10 cellular contexts compared by ENCODE assay signal in genomic region chr6:111844376-111844775, GRCh38. TPM values are rescaled to one million over a fixed set of nuclear protein-coding genes. Genes with fewer than 3 reads are reported as not detected.
DNase-seq lines count a peak whose midpoint lies in the region; ATAC-seq and TF ChIP-seq lines count a peak whose summit lies in the region.
"Had no signal": no experiment of that assay in that cellular context is flagged by ENCODE, and none has a peak within 500 bp of the region (broad histone marks: within the 10 kb centered on the region; RNA-seq: fewer than 3 reads in every experiment).

No MANE protein-coding gene starts in this region.

- no peaks in the 10 kb centered on the region for H3K27me3 Mint-ChIP-seq in activated naive CD4-positive, alpha-beta T cell treated with anti-CD3 and anti-CD28 coated beads, Interleukin-2, amount 10 ng/mL, durations not matched to agents 7 days and 5 days
- no peaks in the 10 kb centered on the region for H3K27me3 Mint-ChIP-seq in stimulated activated naive B cell treated with anti-CD40 and anti-IgM and Interleukin-4, amounts not matched to agents 10 μg/mL and 1 μg/mL and 100 μg/mL, for 72 hours

- TF ChIP-seq EP300 in transverse colon (IDR thresholded peaks at IDR 0.05; ENCODE audit: low read depth) = no peak

- H3K27ac Mint-ChIP-seq in activated naive CD4-positive, alpha-beta T cell treated with anti-CD3 and anti-CD28 coated beads, Interleukin-2, amount 10 ng/mL, durations not matched to agents 7 days and 5 days = no peak overlapping the region
- H3K27ac Mint-ChIP-seq in stimulated activated naive B cell treated with anti-CD40 and anti-IgM and Interleukin-4, amounts not matched to agents 10 μg/mL and 1 μg/mL and 100 μg/mL, for 72 hours = peak overlapping the region; percentile 91

- in situ Hi-C loops in transverse colon (cut with MboI; ENCODE audit: low pct_ligation_motif_present in 1 of 4, low pct_unique_long_range_greater_than_20kb in 1 of 4, low sequenced_read_pairs in 3 of 4) = no loop called here

- H3K9me3 Mint-ChIP-seq in activated naive CD4-positive, alpha-beta T cell treated with anti-CD3 and anti-CD28 coated beads, Interleukin-2, amount 10 ng/mL, durations not matched to agents 7 days and 5 days = no peaks in the 10 kb centered on the region
- H3K9me3 Mint-ChIP-seq in stimulated activated naive B cell treated with anti-CD40 and anti-IgM and Interleukin-4, amounts not matched to agents 10 μg/mL and 1 μg/mL and 100 μg/mL, for 72 hours = no peaks in the 10 kb centered on the region

- TF ChIP-seq CTCF in transverse colon (IDR thresholded peaks at IDR 0.05) = no peak

- peak overlapping the region; percentile 21 for H3K9ac ChIP-seq in SK-N-MC (ENCODE audit: insufficient read length)

- H3K4me3 ChIP-seq in SK-N-MC (no peak overlapping the region), transverse colon (no peak overlapping the region)

- H3K36me3 ChIP-seq in SK-N-MC (ENCODE audit: insufficient read depth, low read length) (peaks cover 8% of the 10 kb centered on the region), transverse colon (no peaks in the 10 kb centered on the region)

- WGBS in transverse colon (ENCODE audit: low coverage in 1 of 2), 2 donors = 63 to 69% methylated on average over 3 to 4 of the region's 4 CpGs

- no peak for TF ChIP-seq POLR2A in transverse colon (IDR thresholded peaks at IDR 0.05)

- H3K4me1 ChIP-seq in transverse colon = peaks cover 0 to 43% (median 3%) of the 10 kb centered on the region in 4 donors

- peak; percentile 47 for ATAC-seq in HG02763 (IDR thresholded peaks at IDR 0.05; ENCODE audit: unreplicated experiment)
- peak; percentile 17 to 19 for ATAC-seq in stimulated activated naive B cell treated with anti-CD40 and anti-IgM and Interleukin-4, amounts not matched to agents 10 μg/mL and 1 μg/mL and 100 μg/mL, for 72 hours (replicated peaks)

- H3K9me3 ChIP-seq in SK-N-MC (ENCODE audit: low read depth, low read length) (no peaks in the 10 kb centered on the region), transverse colon (no peaks in the 10 kb centered on the region)
- H3K9me3 ChIP-seq: BE2C had no signal

- CTCF ChIA-PET in activated naive CD4-positive, alpha-beta T cell treated with anti-CD3 and anti-CD28 coated beads, Interleukin-2, amount 10 ng/mL, durations not matched to agents 7 days and 5 days (lab: Charles Lee) = interaction anchor here (0.9 to 2.3 kb wide), 15 partner anchors 9 to 185 kb away, joined by 3 to 9 read pairs (median 4); partner anchors contain the start of gene FYN

- intact Hi-C loops in transverse colon (cut with DNase I; ENCODE audit: low total_unique reads) = no loop called here

- peaks cover 5% of the 10 kb centered on the region for H3K4me1 Mint-ChIP-seq in activated naive CD4-positive, alpha-beta T cell treated with anti-CD3 and anti-CD28 coated beads, Interleukin-2, amount 10 ng/mL, durations not matched to agents 7 days and 5 days
- H3K4me1 Mint-ChIP-seq in stimulated activated naive B cell treated with anti-CD40 and anti-IgM and Interleukin-4, amounts not matched to agents 10 μg/mL and 1 μg/mL and 100 μg/mL, for 72 hours = peaks cover 4 to 42% of the 10 kb centered on the region in 2 donors

- no peaks in the 10 kb centered on the region for H3K27me3 ChIP-seq in transverse colon
- H3K27me3 ChIP-seq: BE2C had no signal

- peak overlapping the region; percentile 54 for H3K4me3 Mint-ChIP-seq in activated naive CD4-positive, alpha-beta T cell treated with anti-CD3 and anti-CD28 coated beads, Interleukin-2, amount 10 ng/mL, durations not matched to agents 7 days and 5 days
- peak overlapping the region; percentile 51 to 70 for H3K4me3 Mint-ChIP-seq in stimulated activated naive B cell treated with anti-CD40 and anti-IgM and Interleukin-4, amounts not matched to agents 10 μg/mL and 1 μg/mL and 100 μg/mL, for 72 hours

- H3K27ac ChIP-seq in SK-N-MC (0 out of 2 replicates have a peak overlapping the region, but pooled peaks have one; percentile 28), transverse colon (peak overlapping the region in 2 of 4 donors; percentile 14 to 56)
- H3K27ac ChIP-seq: epithelial cell of prostate had no signal

- peaks cover 37% of the 10 kb centered on the region for H3K36me3 Mint-ChIP-seq in activated naive CD4-positive, alpha-beta T cell treated with anti-CD3 and anti-CD28 coated beads, Interleukin-2, amount 10 ng/mL, durations not matched to agents 7 days and 5 days
- peaks cover 11 to 12% of the 10 kb centered on the region in 2 donors for H3K36me3 Mint-ChIP-seq in stimulated activated naive B cell treated with anti-CD40 and anti-IgM and Interleukin-4, amounts not matched to agents 10 μg/mL and 1 μg/mL and 100 μg/mL, for 72 hours

- peak; percentile 29 for DNase-seq in activated naive CD4-positive, alpha-beta T cell treated with anti-CD3 and anti-CD28 coated beads, Interleukin-2, amount 10 ng/mL, durations not matched to agents 7 days and 5 days
- no peak for DNase-seq in activated naive CD4-positive, alpha-beta T cell treated with anti-CD3 and anti-CD28 coated beads, Interleukin-2, amount 50 U/mL, for 16 hours
- DNase-seq in SK-N-MC (ENCODE audit: low read depth, low spot score) (no peak), transverse colon (no peak), NCI-H446 (lab: John Stamatoyannopoulos, UW) (no peak)
- no peak for DNase-seq in stimulated activated naive B cell treated with anti-CD40 and anti-IgM and Interleukin-4, amounts not matched to agents 10 μg/mL and 1 μg/mL and 100 μg/mL, for 72 hours
- no peak for DNase-seq in NK-92 treated with Interleukin-12 subunit alpha and Interleukin-12 subunit beta, amount 100 ng/mL, for 24 hours (lab: John Stamatoyannopoulos, UW)
- DNase-seq: BE2C had no signal

RNA-seq across cellular contexts. Expression of gene FYN, which starts 28.9 kb away (rescaled TPM):
- total RNA-seq in transverse colon = 100 to 1,000 TPM in 1 of 4 donors, 10 to 100 TPM in 3; 16.3 to 288 (median 52.2) TPM
